In the genomic region with DNA sequence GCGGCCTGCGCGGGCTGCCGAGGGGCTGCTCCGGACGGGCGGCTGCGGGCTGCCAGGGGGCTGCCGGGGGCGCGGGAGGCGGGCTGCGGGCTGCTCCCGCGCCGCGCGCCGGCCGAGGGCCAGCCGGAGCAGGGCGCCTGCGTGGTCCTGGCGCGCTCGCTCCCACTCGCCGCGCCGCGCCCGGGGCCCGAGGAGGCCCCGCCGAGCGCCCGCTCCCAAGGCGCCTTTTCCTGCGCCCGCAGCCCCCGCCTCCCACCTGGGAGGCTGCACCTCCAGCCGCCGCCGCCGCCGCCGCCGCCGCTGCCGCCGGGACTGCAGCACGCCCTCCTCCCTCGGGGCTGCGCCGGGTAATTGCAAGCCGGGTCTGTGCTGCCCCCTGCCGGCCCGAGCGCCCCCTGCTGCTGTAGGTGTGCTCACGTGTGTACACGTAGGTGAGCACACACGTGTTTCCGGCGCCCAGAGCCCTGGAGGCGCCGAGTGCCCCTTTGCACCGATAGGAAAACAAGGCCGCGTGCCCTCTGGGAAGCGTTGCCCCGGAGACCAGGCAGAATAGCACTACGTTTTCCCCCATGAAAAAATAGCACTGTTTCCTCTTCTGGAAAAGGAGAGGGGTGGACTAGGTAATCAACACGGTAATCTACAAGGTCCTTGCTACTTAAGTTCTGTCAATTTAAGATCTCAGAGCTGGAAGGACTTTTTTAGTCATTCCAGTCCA, we compare ENCODE assay signal across 8 cellular contexts. TPM values are rescaled to one million over a fixed set of nuclear protein-coding genes. Genes with fewer than 3 reads are reported as not detected.
DNase-seq lines count a peak whose midpoint lies in the region; ATAC-seq and TF ChIP-seq lines count a peak whose summit lies in the region.

EPB41L4B (minus strand) TSS at position 326 of the 715 bp plus-strand sequence. CDS start 613 bp downstream, outside the sequence.

- no peaks in the 10 kb centered on the region for H3K36me3 Mint-ChIP-seq in progenitor cell of endocrine pancreas (ENCODE audit: insufficient read depth)

- peak; percentile 94 for TF ChIP-seq CTCF in GM12865 (IDR thresholded peaks at IDR 0.05; ENCODE audit: insufficient read depth, low read depth, low read length, missing control alignments)
- peak; percentile 99 for TF ChIP-seq CTCF in progenitor cell of endocrine pancreas (IDR thresholded peaks at IDR 0.05; ENCODE audit: unreplicated experiment)

- H3K9me3 Mint-ChIP-seq in progenitor cell of endocrine pancreas (ENCODE audit: low read depth): no peaks in the 10 kb centered on the region

- H3K9me3 ChIP-seq in adipocyte (ENCODE audit: control insufficient read depth, low read length): no peaks in the 10 kb centered on the region

- H3K27ac Mint-ChIP-seq in progenitor cell of endocrine pancreas: peak within 1 kb of the TSS; percentile 81

- DNase-seq in GM12865 (ENCODE audit: low read depth) (peak; percentile 95), NCI-H1105 (lab: John Stamatoyannopoulos, UW) (peak; percentile 83), T follicular helper cell (ENCODE audit: low read depth) (peak; percentile 84), adipocyte (ENCODE audit: low read depth) (peak; percentile 93), left cardiac atrium (peak; percentile 88), progenitor cell of endocrine pancreas (ENCODE audit: low spot score, unreplicated experiment) (peak; percentile 96), ureter (ENCODE audit: low spot score) (peak; percentile 92)

- H3K4me1 Mint-ChIP-seq in progenitor cell of endocrine pancreas (ENCODE audit: low read depth): peaks cover 10% of the 10 kb centered on the region

- ATAC-seq in HG02623 (IDR thresholded peaks at IDR 0.05; ENCODE audit: unreplicated experiment) (peak; percentile 97), left cardiac atrium (peak; percentile 81 to 83)

- H3K4me3 Mint-ChIP-seq in progenitor cell of endocrine pancreas (ENCODE audit: low read depth): peak within 1 kb of the TSS; percentile 80

- H3K9ac ChIP-seq in adipocyte (ENCODE audit: low read length): peak within 1 kb of the TSS; percentile 26

- H3K36me3 ChIP-seq in adipocyte (ENCODE audit: control insufficient read depth, insufficient read depth, low read length, severe bottlenecking): no peaks in the 10 kb centered on the region

- H3K27me3 Mint-ChIP-seq in progenitor cell of endocrine pancreas: peaks cover 42% of the 10 kb centered on the region

- H3K4me3 ChIP-seq in GM12865 (ENCODE audit: low read depth, low read length) (peak within 1 kb of the TSS; percentile 37), adipocyte (ENCODE audit: low read length) (peak within 1 kb of the TSS; percentile 70)

- intact Hi-C loops in left cardiac atrium (cut with DNase I): loop anchor here in 1 of 2 donors (2.0 to 10.0 kb wide), 2 partner anchors 128 to 426 kb away; no protein-coding TSS in a partner anchor

- H3K4me1 ChIP-seq in adipocyte (ENCODE audit: control insufficient read depth, insufficient read depth, low read length): peaks cover 12% of the 10 kb centered on the region

- peaks cover 52% of the 10 kb centered on the region for H3K27me3 ChIP-seq in adipocyte (replicated peaks; ENCODE audit: control insufficient read depth, insufficient read depth, low read length)

RNA-seq across cellular contexts. Expression of gene EPB41L4B, which starts in this region (rescaled TPM):
- 10 to 100 TPM; 19.4 to 21.6 TPM for total RNA-seq in left cardiac atrium
- total RNA-seq in progenitor cell of endocrine pancreas: 7.7 and 7.8 TPM in 2 replicates
- 15.9 TPM for total RNA-seq in ureter

Comparison
In these comparisons a context has a peak if more than half of its experiments do, and no peak if none do; other contexts are left out.
1. Peak in every context shown above with its lines: DNase-seq, ATAC-seq and H3K4me3 ChIP-seq.